In genomic region chr2:112345030-112346027, GRCh38 we compare ENCODE assay signal across 22 cellular contexts.
DNase-seq lines count a peak whose midpoint lies in the region; ATAC-seq and TF ChIP-seq lines count a peak whose summit lies in the region.
"Had no signal": no experiment of that assay in that cellular context is flagged by ENCODE, and none has a peak within 500 bp of the region (broad histone marks: within the 10 kb centered on the region; RNA-seq: fewer than 3 reads in every experiment).

No MANE protein-coding gene starts in this region.

- no peak for ATAC-seq in activated CD8-positive, alpha-beta T cell treated with anti-CD3 and anti-CD28 coated beads, Interleukin-2, amount 10 ng/mL, durations not matched to agents 7 days and 5 days

- TF ChIP-seq CTCF in breast epithelium (IDR thresholded peaks at IDR 0.05) = no peak
- TF ChIP-seq CTCF in fibroblast of villous mesenchyme (IDR thresholded peaks at IDR 0.05; ENCODE audit: insufficient read depth, low read depth, low read length) = peak; percentile 6
- no peak for TF ChIP-seq CTCF in endothelial cell (IDR thresholded peaks at IDR 0.05; ENCODE audit: unreplicated experiment)

- POLR2A ChIA-PET in activated CD8-positive, alpha-beta T cell treated with anti-CD3 and anti-CD28 coated beads, Interleukin-2, amount 10 ng/mL, durations not matched to agents 7 days and 5 days (lab: Charles Lee) = no interaction called here

- H3K4me3 ChIP-seq in breast epithelium (no peak overlapping the region), fibroblast of villous mesenchyme (ENCODE audit: low read depth, low read length) (no peak overlapping the region)
- H3K4me3 ChIP-seq: coronary artery, prostate gland, SJSA1 had no signal

- intact Hi-C loops in breast epithelium (cut with DNase I; ENCODE audit: low total_unique reads) = no loop called here

- H3K27me3 ChIP-seq in breast epithelium = no peaks in the 10 kb centered on the region
- H3K27me3 ChIP-seq: SJSA1 had no signal

- no peaks in the 10 kb centered on the region for H3K9me3 Mint-ChIP-seq in endothelial cell (ENCODE audit: unreplicated experiment)
- H3K9me3 Mint-ChIP-seq in activated CD8-positive, alpha-beta T cell treated with anti-CD3 and anti-CD28 coated beads, Interleukin-2, amount 10 ng/mL, durations not matched to agents 7 days and 5 days (ENCODE audit: insufficient read depth) = no peaks in the 10 kb centered on the region
- H3K9me3 Mint-ChIP-seq: nephron had no signal

- CTCF ChIA-PET in activated CD8-positive, alpha-beta T cell treated with anti-CD3 and anti-CD28 coated beads, Interleukin-2, amount 10 ng/mL, durations not matched to agents 7 days and 5 days (lab: Charles Lee) = no interaction called here

- H3K27ac ChIP-seq in breast epithelium = no peak overlapping the region
- H3K27ac ChIP-seq: coronary artery, HL-60, prostate gland, SJSA1 had no signal

- no peaks in the 10 kb centered on the region for H3K27me3 Mint-ChIP-seq in endothelial cell (ENCODE audit: unreplicated experiment)
- H3K27me3 Mint-ChIP-seq in activated CD8-positive, alpha-beta T cell treated with anti-CD3 and anti-CD28 coated beads, Interleukin-2, amount 10 ng/mL, durations not matched to agents 7 days and 5 days (ENCODE audit: low read depth) = no peaks in the 10 kb centered on the region
- H3K27me3 Mint-ChIP-seq: brain had no signal

- H3K4me3 Mint-ChIP-seq in endothelial cell (ENCODE audit: unreplicated experiment) = no peak overlapping the region
- no peak overlapping the region for H3K4me3 Mint-ChIP-seq in activated CD8-positive, alpha-beta T cell treated with anti-CD3 and anti-CD28 coated beads, Interleukin-2, amount 10 ng/mL, durations not matched to agents 7 days and 5 days
- H3K4me3 Mint-ChIP-seq: brain, nephron had no signal

- H3K4me1 Mint-ChIP-seq in endothelial cell (ENCODE audit: unreplicated experiment) = no peaks in the 10 kb centered on the region
- H3K4me1 Mint-ChIP-seq in activated CD8-positive, alpha-beta T cell treated with anti-CD3 and anti-CD28 coated beads, Interleukin-2, amount 10 ng/mL, durations not matched to agents 7 days and 5 days (ENCODE audit: low read depth) = peaks cover 5% of the 10 kb centered on the region
- H3K4me1 Mint-ChIP-seq: brain had no signal

- H3K36me3 Mint-ChIP-seq in endothelial cell (ENCODE audit: low read depth, unreplicated experiment) = peaks cover 3% of the 10 kb centered on the region
- H3K36me3 Mint-ChIP-seq in activated CD8-positive, alpha-beta T cell treated with anti-CD3 and anti-CD28 coated beads, Interleukin-2, amount 10 ng/mL, durations not matched to agents 7 days and 5 days (ENCODE audit: low read depth) = no peaks in the 10 kb centered on the region
- H3K36me3 Mint-ChIP-seq: brain had no signal

- H3K27ac Mint-ChIP-seq in endothelial cell (ENCODE audit: unreplicated experiment) = no peak overlapping the region
- no peak overlapping the region for H3K27ac Mint-ChIP-seq in activated CD8-positive, alpha-beta T cell treated with anti-CD3 and anti-CD28 coated beads, Interleukin-2, amount 10 ng/mL, durations not matched to agents 7 days and 5 days
- H3K27ac Mint-ChIP-seq: brain, nephron had no signal

- TF ChIP-seq POLR2A in breast epithelium (IDR thresholded peaks at IDR 0.05) = no peak

- H3K4me1 ChIP-seq in breast epithelium = no peaks in the 10 kb centered on the region
- H3K4me1 ChIP-seq: prostate gland, SJSA1 had no signal

- in situ Hi-C loops in T47D (cut with HindIII; ENCODE audit: low pct_unique_long_range_greater_than_20kb, low sequenced_read_pairs) = no loop called here

- DNase-seq in T47D (ENCODE audit: low read depth in 1 of 2, low spot score in 1 of 2) (peak; percentile 21 to 58), breast epithelium (ENCODE audit: low spot score in 2 of 2) (no peak), NCI-H69 (lab: John Stamatoyannopoulos, UW) (peak; percentile 56), fibroblast of villous mesenchyme (ENCODE audit: low read depth) (no peak), NCI-H1105 treated with DMSO at 0.1 percent for 48 hours (lab: John Stamatoyannopoulos, UW) (no peak), NCI-H1694 treated with DMSO at 0.1 percent for 48 hours (lab: John Stamatoyannopoulos, UW) (no peak), endothelial cell (ENCODE audit: low spot score) (no peak)
- DNase-seq in activated CD8-positive, alpha-beta T cell treated with anti-CD3 and anti-CD28 coated beads, Interleukin-2, amount 10 ng/mL, durations not matched to agents 7 days and 5 days = no peak
- DNase-seq: C1 segment of cervical spinal cord; DMS 273 treated with DMSO at 0.1 percent for 48 hours; foreskin fibroblast; NCI-H2081 treated with DMSO at 0.1 percent for 48 hours; NCI-H524 treated with DMSO at 0.1 percent for 48 hours; small intestine; stimulated activated CD4-positive, alpha-beta T cell treated with anti-CD3 and anti-CD28 coated beads, Interleukin-4, amount 100 ng/mL, for 4 hours; T1000 had no signal

- H3K36me3 ChIP-seq in breast epithelium = no peaks in the 10 kb centered on the region
- H3K36me3 ChIP-seq: prostate gland, SJSA1 had no signal

- no peaks in the 10 kb centered on the region for H3K9me3 ChIP-seq in breast epithelium
- H3K9me3 ChIP-seq: prostate gland, SJSA1 had no signal

Comparison
In these comparisons a context has a peak if more than half of its experiments do, and no peak if none do; other contexts are left out.
1. DNase-seq: peak in T47D (2 of 2) and NCI-H69 (single experiment); none in breast epithelium (0 of 2), fibroblast of villous mesenchyme (single experiment), NCI-H1105 treated with DMSO at 0.1 percent for 48 hours (single experiment), NCI-H1694 treated with DMSO at 0.1 percent for 48 hours (single experiment), endothelial cell (single experiment) and activated CD8-positive, alpha-beta T cell treated with anti-CD3 and anti-CD28 coated beads, Interleukin-2, amount 10 ng/mL, durations not matched to agents 7 days and 5 days (single experiment).